Comparison of ENCODE assay signal across 34 cellular contexts in genomic region chr2:70894765-70895164, GRCh38.
"Had no signal": no experiment of that assay in that cellular context is flagged by ENCODE, and none has a peak within 500 bp of the region (broad histone marks: within the 10 kb centered on the region; RNA-seq: fewer than 3 reads in every experiment).

No MANE protein-coding gene starts in this region.

- H3K36me3 Mint-ChIP-seq: activated CD4-positive, alpha-beta memory T cell treated with anti-CD3 and anti-CD28 coated beads for 36 hours; activated naive CD8-positive, alpha-beta T cell treated with anti-CD3 and anti-CD28 coated beads for 36 hours had no signal

- DNase-seq: activated B cell treated with CpG ODN at 0.5 μM for 24 hours; activated CD4-positive, alpha-beta memory T cell treated with anti-CD3 and anti-CD28 coated beads for 36 hours; activated CD4-positive, alpha-beta T cell treated with anti-CD3 and anti-CD28 coated beads for 4 hours; activated CD4-positive, alpha-beta T cell treated with anti-CD3 and anti-CD28 coated beads, Interleukin-2, amount 50 U/mL, for 1 hour; activated CD4-positive, CD25-positive, alpha-beta regulatory T cell treated with anti-CD3 and anti-CD28 coated beads, Interleukin-2, amount 50 U/mL, for 72 hours; activated CD8-positive, alpha-beta memory T cell treated with anti-CD3 and anti-CD28 coated beads, Interleukin-2, amount 50 U/mL, for 4 hours; activated effector memory CD4-positive, alpha-beta T cell treated with anti-CD3 and anti-CD28 coated beads, Interleukin-2, amount 50 U/mL, for 16 hours; activated naive CD4-positive, alpha-beta T cell; activated naive CD4-positive, alpha-beta T cell treated with anti-CD3 and anti-CD28 coated beads, Interleukin-2, amount 50 U/mL, for 16 hours; activated naive CD8-positive, alpha-beta T cell treated with anti-CD3 and anti-CD28 coated beads for 36 hours; activated T-cell treated with anti-CD3 and anti-CD28 coated beads for 4 hours; activated T-cell treated with anti-CD3 and anti-CD28 coated beads, Interleukin-2, amount 50 U/mL, for 72 hours; amniotic stem cell; aorta; Kasumi-1; KG1; MG63; NCI-H1048; NCI-H1105 treated with DMSO at 0.1 percent for 48 hours; NCI-H1436; NCI-H1694; NCI-H1930; NCI-H345; NCI-H524 treated with DMSO at 0.1 percent for 48 hours; SHP77; SJCRH30; T-helper 1 cell; T-helper 2 cell; T-helper 9 cell had no signal

- H3K27ac Mint-ChIP-seq: activated B cell treated with CpG ODN at 0.5 μM for 24 hours; activated CD4-positive, alpha-beta memory T cell treated with anti-CD3 and anti-CD28 coated beads for 36 hours; activated naive CD8-positive, alpha-beta T cell treated with anti-CD3 and anti-CD28 coated beads for 36 hours; activated T-cell treated with anti-CD3 and anti-CD28 coated beads, Interleukin-2, amount 50 U/mL, for 72 hours; activated T-helper 17 cell treated with anti-CD3 and anti-CD28 coated beads, Interleukin-2, amount 50 U/mL, for 72 hours had no signal

- H3K4me3 Mint-ChIP-seq: activated B cell treated with CpG ODN at 0.5 μM for 24 hours; activated CD4-positive, alpha-beta memory T cell treated with anti-CD3 and anti-CD28 coated beads for 36 hours; activated naive CD8-positive, alpha-beta T cell treated with anti-CD3 and anti-CD28 coated beads for 36 hours; activated T-cell treated with anti-CD3 and anti-CD28 coated beads, Interleukin-2, amount 50 U/mL, for 72 hours; activated T-helper 17 cell treated with anti-CD3 and anti-CD28 coated beads, Interleukin-2, amount 50 U/mL, for 72 hours; central memory CD8-positive, alpha-beta T cell had no signal

- H3K9me3 ChIP-seq: MG63, SJCRH30 had no signal

- H3K27me3 ChIP-seq: MG63 had no signal

- H3K36me3 ChIP-seq: cardiac muscle cell, MG63, SJCRH30 had no signal

- ATAC-seq: activated T-cell treated with anti-CD3 and anti-CD28 coated beads, Interleukin-2, amount 50 U/mL, for 72 hours; activated T-helper 17 cell treated with anti-CD3 and anti-CD28 coated beads, Interleukin-2, amount 50 U/mL, for 72 hours; Panc1 had no signal

- H3K9me3 Mint-ChIP-seq: activated B cell treated with CpG ODN at 0.5 μM for 24 hours; activated CD4-positive, alpha-beta memory T cell treated with anti-CD3 and anti-CD28 coated beads for 36 hours; activated naive CD8-positive, alpha-beta T cell treated with anti-CD3 and anti-CD28 coated beads for 36 hours; activated T-cell treated with anti-CD3 and anti-CD28 coated beads, Interleukin-2, amount 50 U/mL, for 72 hours; activated T-helper 17 cell treated with anti-CD3 and anti-CD28 coated beads, Interleukin-2, amount 50 U/mL, for 72 hours; central memory CD8-positive, alpha-beta T cell had no signal

- H3K4me3 ChIP-seq: cardiac muscle cell, MG63, SJCRH30, SK-N-MC had no signal
